In the genomic region with DNA sequence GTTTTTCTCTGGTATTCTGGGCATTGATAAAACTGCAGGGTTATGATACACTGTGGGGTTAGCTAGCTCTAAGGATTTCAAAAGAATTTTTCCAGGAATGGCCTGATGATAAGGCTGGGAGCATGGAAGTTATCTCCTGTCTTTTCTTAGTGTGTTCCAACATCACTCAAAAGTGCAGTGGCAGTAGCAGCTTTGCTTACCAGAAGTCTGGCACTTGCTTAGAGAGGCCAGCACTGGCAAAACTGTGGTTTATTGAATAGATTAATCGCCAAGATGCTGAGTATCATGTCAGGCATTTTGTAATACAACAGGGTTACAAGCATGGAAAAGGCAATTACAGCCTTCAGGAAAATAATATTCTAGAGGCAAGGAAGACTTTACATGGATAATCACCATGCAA, we compare ENCODE assay signal across 14 cellular contexts.
"Had no signal": no experiment of that assay in that cellular context is flagged by ENCODE, and none has a peak within 500 bp of the region (broad histone marks: within the 10 kb centered on the region; RNA-seq: fewer than 3 reads in every experiment).

No MANE protein-coding gene starts in this region.

- H3K9me3 ChIP-seq: prostate gland, testis had no signal

- H3K27ac ChIP-seq: prostate gland, stomach, testis, upper lobe of left lung had no signal

- H3K36me3 ChIP-seq: prostate gland, stomach, upper lobe of left lung had no signal

- H3K4me3 ChIP-seq: prostate gland, stomach, testis, upper lobe of left lung had no signal

- H3K27me3 ChIP-seq: stomach, testis, upper lobe of left lung had no signal

- ATAC-seq: effector memory CD8-positive, alpha-beta T cell; sciatic nerve; T-cell had no signal

- DNase-seq: activated CD4-positive, alpha-beta T cell treated with anti-CD3 and anti-CD28 coated beads, Interleukin-2, amount 10 ng/mL, durations not matched to agents 7 days and 5 days; activated CD8-positive, alpha-beta memory T cell treated with anti-CD3 and anti-CD28 coated beads for 24 hours; activated gamma-delta T cell treated with Interleukin-2 at 50 U/mL for 16 hours; amygdala; effector memory CD8-positive, alpha-beta T cell; nephron progenitor cell; stimulated activated CD4-positive, alpha-beta T cell treated with anti-CD3 and anti-CD28 coated beads, Interleukin-1b, Interleukin-23, amount 100 ng/mL, for 48 hours; stomach; T-cell; T-helper 9 cell; testis; upper lobe of left lung had no signal

- H3K4me1 ChIP-seq: prostate gland, stomach, testis, upper lobe of left lung had no signal
